In the genomic region with DNA sequence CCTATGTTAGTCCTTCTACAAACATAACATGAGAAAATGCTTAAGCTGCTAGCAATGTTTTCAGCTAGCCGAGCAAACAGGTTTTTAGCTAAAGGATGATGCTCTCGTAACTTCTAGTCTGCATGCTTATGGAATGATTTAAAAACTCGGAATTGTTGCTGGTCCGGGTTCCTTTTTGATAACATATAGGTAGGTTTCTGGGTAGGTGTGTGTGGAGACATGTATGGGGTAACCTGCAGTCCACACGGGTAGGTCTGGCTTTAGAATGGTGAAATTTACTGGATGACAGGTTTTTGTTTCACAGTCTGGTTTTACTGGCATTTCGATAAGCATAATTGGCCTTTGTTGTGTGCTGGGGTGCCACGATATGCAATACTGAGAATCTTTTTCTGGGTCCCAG, we compare ENCODE assay signal across 2 cellular contexts.
"Had no signal": no experiment of that assay in that cellular context is flagged by ENCODE, and none has a peak within 500 bp of the region (broad histone marks: within the 10 kb centered on the region; RNA-seq: fewer than 3 reads in every experiment).

No MANE protein-coding gene starts in this region.

- H3K4me3 ChIP-seq: GM12878 had no signal

- DNase-seq: GDM1 had no signal

- ATAC-seq: GM12878 had no signal
